In genomic region chr2:174634130-174635014, GRCh38 we compare ENCODE assay signal across 8 cellular contexts. TPM values are rescaled to one million over a fixed set of nuclear protein-coding genes. Genes with fewer than 3 reads are reported as not detected.
DNase-seq lines count a peak whose midpoint lies in the region; ATAC-seq and TF ChIP-seq lines count a peak whose summit lies in the region.

No MANE protein-coding gene starts in this region.

- peak overlapping the region; percentile 45 for H2AFZ ChIP-seq in DND-41 (ENCODE audit: low read depth, low read length)

- CTCF ChIA-PET in activated CD4-positive, alpha-beta memory T cell treated with anti-CD3 and anti-CD28 coated beads for 36 hours (lab: Charles Lee): interaction anchor here (0.6 to 5.6 kb wide), 17 partner anchors 10 to 537 kb away, joined by 3 to 62 read pairs (median 5); partner anchors contain the start of genes GPR155 and WIPF1

- H4K20me1 ChIP-seq in DND-41 (ENCODE audit: insufficient read depth, low read length): no peaks in the 10 kb centered on the region

- H3K4me3 ChIP-seq in DND-41 (ENCODE audit: low read depth in 1 of 2, low read length in 2 of 2) (peak overlapping the region; percentile 46 to 53), spleen (peak overlapping the region; percentile 29 to 71 (median 54))

- peak overlapping the region; percentile 78 for H3K4me3 Mint-ChIP-seq in activated CD4-positive, alpha-beta memory T cell treated with anti-CD3 and anti-CD28 coated beads for 36 hours

- H3K27ac Mint-ChIP-seq in activated CD4-positive, alpha-beta memory T cell treated with anti-CD3 and anti-CD28 coated beads for 36 hours: peak overlapping the region; percentile 95

- intact Hi-C loops in activated CD4-positive, alpha-beta memory T cell treated with anti-CD3 and anti-CD28 coated beads for 36 hours (cut with micrococcal nuclease): loop anchor here (1.0 to 2.0 kb wide), 6 partner anchors 25 to 534 kb away; partner anchors contain the start of gene ATF2
- intact Hi-C loops in spleen (cut with DNase I; ENCODE audit: low total_unique reads): no loop called here

- TF ChIP-seq POLR2A in spleen (IDR thresholded peaks at IDR 0.05): no peak

- H3K9me3 ChIP-seq in DND-41 (ENCODE audit: insufficient read depth, low read length, severe bottlenecking) (no peaks in the 10 kb centered on the region), spleen (no peaks in the 10 kb centered on the region)

- WGBS in spleen, 5 donors: 12 to 25% (median 17%) methylated on average over 12 to 13 of the region's 13 CpGs

- POLR2A ChIA-PET in activated CD4-positive, alpha-beta memory T cell treated with anti-CD3 and anti-CD28 coated beads for 36 hours (lab: Charles Lee): interaction anchor here (0.5 to 5.1 kb wide), 11 partner anchors 10 to 171 kb away, joined by 3 to 126 read pairs (median 4); partner anchors contain the start of gene WIPF1

- TF ChIP-seq CTCF in DND-41 (IDR thresholded peaks at IDR 0.05; ENCODE audit: borderline replicate concordance, extremely low read depth, low read length, poor library complexity, severe bottlenecking) (peak; percentile 74), spleen (IDR thresholded peaks at IDR 0.05 in 8 of 11, conservative IDR thresholded peaks at IDR 0.05 in 3 of 11) (peak in 1 of 11 experiments; percentile 5)

- peak; percentile 81 for ATAC-seq in DND-41 (ENCODE audit: insufficient read depth, low read depth)
- ATAC-seq in GM21367 (IDR thresholded peaks at IDR 0.05; ENCODE audit: unreplicated experiment): peak; percentile 70

- peak overlapping the region; percentile 71 for H3K4me2 ChIP-seq in DND-41 (ENCODE audit: insufficient read depth, low read length)

- peaks cover 81% of the 10 kb centered on the region for H3K79me2 ChIP-seq in DND-41 (ENCODE audit: insufficient read depth, low read length)

- DNase-seq in DND-41: peak; percentile 64
- DNase-seq in HUDEP-2 (lab: John Stamatoyannopoulos, UW; ENCODE audit: unreplicated experiment in 76 of 76): peak in 56 of 76 experiments; percentile 4 to 69 (median 30)
- peak; percentile 73 for DNase-seq in activated CD4-positive, alpha-beta memory T cell treated with anti-CD3 and anti-CD28 coated beads for 36 hours
- DNase-seq in globus pallidus (ENCODE audit: low spot score): peak; percentile 40
- peak; percentile 87 for DNase-seq in spleen
- no peak for DNase-seq in NCI-H1105 (lab: John Stamatoyannopoulos, UW)
- DNase-seq in NCI-H345 treated with DMSO at 0.1 percent for 48 hours (lab: John Stamatoyannopoulos, UW; ENCODE audit: unreplicated experiment): no peak

- peaks cover 32% of the 10 kb centered on the region for H3K36me3 Mint-ChIP-seq in activated CD4-positive, alpha-beta memory T cell treated with anti-CD3 and anti-CD28 coated beads for 36 hours

- H3K9me3 Mint-ChIP-seq in activated CD4-positive, alpha-beta memory T cell treated with anti-CD3 and anti-CD28 coated beads for 36 hours: no peaks in the 10 kb centered on the region

- H3K27me3 Mint-ChIP-seq in activated CD4-positive, alpha-beta memory T cell treated with anti-CD3 and anti-CD28 coated beads for 36 hours: no peaks in the 10 kb centered on the region

- peaks cover 24% of the 10 kb centered on the region for H3K36me3 ChIP-seq in DND-41 (ENCODE audit: insufficient read depth, low read length)
- peaks cover 0 to 29% (median 8%) of the 10 kb centered on the region in 6 donors for H3K36me3 ChIP-seq in spleen

- H3K9ac ChIP-seq in DND-41 (ENCODE audit: low read depth, low read length): peak overlapping the region; percentile 65

- H3K27me3 ChIP-seq in DND-41 (ENCODE audit: insufficient read depth, low read length, poor library complexity) (no peaks in the 10 kb centered on the region), spleen (replicated peaks in 1 of 7) (no peaks in the 10 kb centered on the region)

- peaks cover 64% of the 10 kb centered on the region for H3K4me1 ChIP-seq in DND-41 (ENCODE audit: insufficient read depth, low read length)
- peaks cover 44 to 85% (median 65%) of the 10 kb centered on the region in 6 donors for H3K4me1 ChIP-seq in spleen

- H3K4me1 Mint-ChIP-seq in activated CD4-positive, alpha-beta memory T cell treated with anti-CD3 and anti-CD28 coated beads for 36 hours (ENCODE audit: low read depth): peaks cover 56% of the 10 kb centered on the region

- peak overlapping the region; percentile 99 for H3K27ac ChIP-seq in DND-41 (ENCODE audit: low read length)
- peak overlapping the region; percentile 85 to 95 (median 91) for H3K27ac ChIP-seq in spleen

RNA-seq across cellular contexts. Expression of gene WIPF1, which starts 36.8 kb away (rescaled TPM):
- total RNA-seq in activated CD4-positive, alpha-beta memory T cell treated with anti-CD3 and anti-CD28 coated beads for 36 hours: 100 to 1,000 TPM; 170 to 183 TPM
- 100 to 1,000 TPM; 153 to 265 (median 242) TPM for total RNA-seq in spleen
- 10 to 100 TPM; 74.9 to 86.3 (median 82.8) TPM for polyA plus RNA-seq in spleen

Comparison
In these comparisons a context has a peak if more than half of its experiments do, and no peak if none do; other contexts are left out.
1. DNase-seq: peak in DND-41 (single experiment), HUDEP-2 (56 of 76), activated CD4-positive, alpha-beta memory T cell treated with anti-CD3 and anti-CD28 coated beads for 36 hours (single experiment), globus pallidus (single experiment) and spleen (single experiment); none in NCI-H1105 (single experiment) and NCI-H345 treated with DMSO at 0.1 percent for 48 hours (single experiment).